ENCODE assay signal across 1 cellular context in the genomic region with DNA sequence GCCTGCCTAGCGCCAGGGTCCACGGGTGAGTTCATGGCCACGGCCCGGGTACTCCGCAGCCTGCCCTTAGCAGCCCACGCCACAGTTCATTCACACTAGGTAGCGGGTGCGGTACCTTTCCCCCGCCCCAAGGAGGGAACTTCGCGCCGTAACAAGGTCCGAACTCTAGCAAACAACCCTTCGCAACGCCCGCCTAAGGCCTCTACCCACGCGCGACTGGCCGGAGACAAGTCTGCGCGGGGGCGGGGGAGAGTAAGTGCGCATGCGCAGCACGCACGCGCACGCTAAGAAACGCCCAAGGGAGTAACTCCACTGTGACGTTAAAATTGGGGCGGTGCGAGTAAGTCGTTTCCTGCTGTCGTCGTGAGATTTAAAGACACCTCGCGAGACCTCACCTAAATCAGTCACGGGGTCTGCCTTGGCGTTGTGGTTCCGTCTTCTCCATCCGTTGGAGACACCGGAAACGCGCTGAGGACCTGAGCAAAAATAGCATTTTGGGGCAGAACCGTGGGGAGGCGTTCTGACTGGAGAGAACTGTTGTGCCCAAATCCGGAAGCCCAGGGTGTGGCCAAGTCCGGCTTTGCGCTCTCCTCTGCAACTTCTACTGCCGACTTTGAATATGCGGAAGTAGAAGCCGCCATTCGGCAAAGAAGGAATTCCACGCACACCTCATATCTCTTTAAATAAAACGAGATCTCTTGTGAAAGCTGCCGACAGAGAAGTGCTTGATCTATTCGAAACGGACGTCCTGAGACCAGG.
TF ChIP-seq lines count a peak whose summit lies in the region.

Gene RAPGEF6 (minus strand): TSS at position 234 of the 759 bp plus-strand sequence. CDS start 199 bp downstream, at position 35.

TF ChIP-seq in K562, 482 proteins besides CTCF, POLR2A, EP300 and RAD21 (continued from another document and continues in another):
- TF ChIP-seq, protein P1, sequence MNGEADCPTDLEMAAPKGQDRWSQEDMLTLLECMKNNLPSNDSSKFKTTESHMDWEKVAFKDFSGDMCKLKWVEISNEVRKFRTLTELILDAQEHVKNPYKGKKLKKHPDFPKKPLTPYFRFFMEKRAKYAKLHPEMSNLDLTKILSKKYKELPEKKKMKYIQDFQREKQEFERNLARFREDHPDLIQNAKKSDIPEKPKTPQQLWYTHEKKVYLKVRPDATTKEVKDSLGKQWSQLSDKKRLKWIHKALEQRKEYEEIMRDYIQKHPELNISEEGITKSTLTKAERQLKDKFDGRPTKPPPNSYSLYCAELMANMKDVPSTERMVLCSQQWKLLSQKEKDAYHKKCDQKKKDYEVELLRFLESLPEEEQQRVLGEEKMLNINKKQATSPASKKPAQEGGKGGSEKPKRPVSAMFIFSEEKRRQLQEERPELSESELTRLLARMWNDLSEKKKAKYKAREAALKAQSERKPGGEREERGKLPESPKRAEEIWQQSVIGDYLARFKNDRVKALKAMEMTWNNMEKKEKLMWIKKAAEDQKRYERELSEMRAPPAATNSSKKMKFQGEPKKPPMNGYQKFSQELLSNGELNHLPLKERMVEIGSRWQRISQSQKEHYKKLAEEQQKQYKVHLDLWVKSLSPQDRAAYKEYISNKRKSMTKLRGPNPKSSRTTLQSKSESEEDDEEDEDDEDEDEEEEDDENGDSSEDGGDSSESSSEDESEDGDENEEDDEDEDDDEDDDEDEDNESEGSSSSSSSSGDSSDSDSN (IDR thresholded peaks at IDR 0.05; ENCODE audit: borderline replicate concordance in 1 of 2, low read depth in 2 of 2, low read length in 2 of 2) = peak in 1 of 2 experiments; percentile 68; a peak in 2 of 4 replicates
- TF ChIP-seq CBFA2T3 (IDR thresholded peaks at IDR 0.05) (no peak), ZNF217 (CRISPR knock-in tag; IDR thresholded peaks at IDR 0.05) (no peak), TSC22D4 (tag; IDR thresholded peaks at IDR 0.05) (no peak), ZC3H4 (CRISPR knock-in tag; IDR thresholded peaks at IDR 0.05; ENCODE audit: borderline replicate concordance) (0 out of 2 replicates have a peak, but pooled peaks have one; percentile 8), ZNF583 (CRISPR knock-in tag; IDR thresholded peaks at IDR 0.05) (peak; percentile 47; the same call in 1 of the 2 replicates), ZKSCAN1 (IDR thresholded peaks at IDR 0.05; ENCODE audit: low read depth, low read length) (peak; percentile 16; the same call in 1 of the 2 replicates), ZNF740 (CRISPR knock-in tag; IDR thresholded peaks at IDR 0.05) (no peak), ZNF740 (tag; IDR thresholded peaks at IDR 0.05) (no peak), BCL6 (CRISPR knock-in tag; IDR thresholded peaks at IDR 0.05) (no peak), ZBED1 (IDR thresholded peaks at IDR 0.05) (no peak; the same call in 1 of the 2 replicates), ZBTB17 (CRISPR knock-in tag; IDR thresholded peaks at IDR 0.05) (0 out of 2 replicates have a peak, but pooled peaks have one; percentile 52), BRD9 (IDR thresholded peaks at IDR 0.05; ENCODE audit: low read depth, partially characterized antibody) (peak; percentile 84), ELK3 (CRISPR knock-in tag; IDR thresholded peaks at IDR 0.05) (no peak), GABPA (tag; conservative IDR thresholded peaks at IDR 0.05; ENCODE audit: low read depth) (peak; percentile 93), ZNF23 (CRISPR knock-in tag; IDR thresholded peaks at IDR 0.05) (no peak), FOXM1 (IDR thresholded peaks at IDR 0.05; ENCODE audit: low read depth) (peak; percentile 86), FOXM1 (CRISPR knock-in tag; IDR thresholded peaks at IDR 0.05; ENCODE audit: low read depth) (no peak), MEF2D (tag; conservative IDR thresholded peaks at IDR 0.05; ENCODE audit: low read depth) (peak; percentile 88), POLR2AphosphoS2 (IDR thresholded peaks at IDR 0.05; ENCODE audit: low read length) (no peak; the same call in 1 of the 2 replicates), TFAM (CRISPR knock-in tag; conservative IDR thresholded peaks at IDR 0.05) (no peak), ZNF830 (CRISPR knock-in tag; IDR thresholded peaks at IDR 0.05) (0 out of 2 replicates have a peak, but pooled peaks have one; percentile 59), C11orf30 (IDR thresholded peaks at IDR 0.05; ENCODE audit: low read depth) (no peak), MAFF (IDR thresholded peaks at IDR 0.05; ENCODE audit: low read length) (no peak; the same call in 1 of the 2 replicates), MEIS2 (IDR thresholded peaks at IDR 0.05; ENCODE audit: partially characterized antibody) (peak; percentile 97), SAFB (IDR thresholded peaks at IDR 0.05; ENCODE audit: borderline replicate concordance, low read depth, low read length) (peak; percentile 99), EHMT2 (IDR thresholded peaks at IDR 0.05) (no peak), DMBX1 (CRISPR knock-in tag; IDR thresholded peaks at IDR 0.05; ENCODE audit: borderline replicate concordance) (peak; percentile 60; the same call in 1 of the 2 replicates), FOXK1 (CRISPR knock-in tag; IDR thresholded peaks at IDR 0.05; ENCODE audit: borderline replicate concordance) (no peak), FOS (IDR thresholded peaks at IDR 0.05; ENCODE audit: extremely low read depth, insufficient read length) (no peak), ELF4 (CRISPR knock-in tag; IDR thresholded peaks at IDR 0.05) (peak; percentile 91), PTRF (tag; IDR thresholded peaks at IDR 0.05) (no peak), ZNF263 (CRISPR knock-in tag; IDR thresholded peaks at IDR 0.05; ENCODE audit: borderline replicate concordance) (0 out of 2 replicates have a peak, but pooled peaks have one; percentile 45), MTA1 (IDR thresholded peaks at IDR 0.05; ENCODE audit: borderline replicate concordance) (peak; percentile 81), MTA2 (IDR thresholded peaks at IDR 0.05; ENCODE audit: low read depth) (no peak), FIP1L1 (IDR thresholded peaks at IDR 0.05; ENCODE audit: low read depth, low read length, poor library complexity, severe bottlenecking) (no peak), ZFP91 (CRISPR knock-in tag; IDR thresholded peaks at IDR 0.05) (no peak)
- TF ChIP-seq, protein P2, sequence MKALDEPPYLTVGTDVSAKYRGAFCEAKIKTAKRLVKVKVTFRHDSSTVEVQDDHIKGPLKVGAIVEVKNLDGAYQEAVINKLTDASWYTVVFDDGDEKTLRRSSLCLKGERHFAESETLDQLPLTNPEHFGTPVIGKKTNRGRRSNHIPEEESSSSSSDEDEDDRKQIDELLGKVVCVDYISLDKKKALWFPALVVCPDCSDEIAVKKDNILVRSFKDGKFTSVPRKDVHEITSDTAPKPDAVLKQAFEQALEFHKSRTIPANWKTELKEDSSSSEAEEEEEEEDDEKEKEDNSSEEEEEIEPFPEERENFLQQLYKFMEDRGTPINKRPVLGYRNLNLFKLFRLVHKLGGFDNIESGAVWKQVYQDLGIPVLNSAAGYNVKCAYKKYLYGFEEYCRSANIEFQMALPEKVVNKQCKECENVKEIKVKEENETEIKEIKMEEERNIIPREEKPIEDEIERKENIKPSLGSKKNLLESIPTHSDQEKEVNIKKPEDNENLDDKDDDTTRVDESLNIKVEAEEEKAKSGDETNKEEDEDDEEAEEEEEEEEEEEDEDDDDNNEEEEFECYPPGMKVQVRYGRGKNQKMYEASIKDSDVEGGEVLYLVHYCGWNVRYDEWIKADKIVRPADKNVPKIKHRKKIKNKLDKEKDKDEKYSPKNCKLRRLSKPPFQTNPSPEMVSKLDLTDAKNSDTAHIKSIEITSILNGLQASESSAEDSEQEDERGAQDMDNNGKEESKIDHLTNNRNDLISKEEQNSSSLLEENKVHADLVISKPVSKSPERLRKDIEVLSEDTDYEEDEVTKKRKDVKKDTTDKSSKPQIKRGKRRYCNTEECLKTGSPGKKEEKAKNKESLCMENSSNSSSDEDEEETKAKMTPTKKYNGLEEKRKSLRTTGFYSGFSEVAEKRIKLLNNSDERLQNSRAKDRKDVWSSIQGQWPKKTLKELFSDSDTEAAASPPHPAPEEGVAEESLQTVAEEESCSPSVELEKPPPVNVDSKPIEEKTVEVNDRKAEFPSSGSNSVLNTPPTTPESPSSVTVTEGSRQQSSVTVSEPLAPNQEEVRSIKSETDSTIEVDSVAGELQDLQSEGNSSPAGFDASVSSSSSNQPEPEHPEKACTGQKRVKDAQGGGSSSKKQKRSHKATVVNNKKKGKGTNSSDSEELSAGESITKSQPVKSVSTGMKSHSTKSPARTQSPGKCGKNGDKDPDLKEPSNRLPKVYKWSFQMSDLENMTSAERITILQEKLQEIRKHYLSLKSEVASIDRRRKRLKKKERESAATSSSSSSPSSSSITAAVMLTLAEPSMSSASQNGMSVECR (CRISPR knock-in tag; IDR thresholded peaks at IDR 0.05) = peak; percentile 82
- TF ChIP-seq, protein P3, sequence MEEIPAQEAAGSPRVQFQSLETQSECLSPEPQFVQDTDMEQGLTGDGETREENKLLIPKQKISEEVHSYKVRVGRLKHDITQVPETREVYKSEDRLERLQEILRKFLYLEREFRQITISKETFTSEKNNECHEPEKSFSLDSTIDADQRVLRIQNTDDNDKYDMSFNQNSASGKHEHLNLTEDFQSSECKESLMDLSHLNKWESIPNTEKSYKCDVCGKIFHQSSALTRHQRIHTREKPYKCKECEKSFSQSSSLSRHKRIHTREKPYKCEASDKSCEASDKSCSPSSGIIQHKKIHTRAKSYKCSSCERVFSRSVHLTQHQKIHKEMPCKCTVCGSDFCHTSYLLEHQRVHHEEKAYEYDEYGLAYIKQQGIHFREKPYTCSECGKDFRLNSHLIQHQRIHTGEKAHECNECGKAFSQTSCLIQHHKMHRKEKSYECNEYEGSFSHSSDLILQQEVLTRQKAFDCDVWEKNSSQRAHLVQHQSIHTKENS (CRISPR knock-in tag; IDR thresholded peaks at IDR 0.05) = no peak
- TF ChIP-seq, protein P4, sequence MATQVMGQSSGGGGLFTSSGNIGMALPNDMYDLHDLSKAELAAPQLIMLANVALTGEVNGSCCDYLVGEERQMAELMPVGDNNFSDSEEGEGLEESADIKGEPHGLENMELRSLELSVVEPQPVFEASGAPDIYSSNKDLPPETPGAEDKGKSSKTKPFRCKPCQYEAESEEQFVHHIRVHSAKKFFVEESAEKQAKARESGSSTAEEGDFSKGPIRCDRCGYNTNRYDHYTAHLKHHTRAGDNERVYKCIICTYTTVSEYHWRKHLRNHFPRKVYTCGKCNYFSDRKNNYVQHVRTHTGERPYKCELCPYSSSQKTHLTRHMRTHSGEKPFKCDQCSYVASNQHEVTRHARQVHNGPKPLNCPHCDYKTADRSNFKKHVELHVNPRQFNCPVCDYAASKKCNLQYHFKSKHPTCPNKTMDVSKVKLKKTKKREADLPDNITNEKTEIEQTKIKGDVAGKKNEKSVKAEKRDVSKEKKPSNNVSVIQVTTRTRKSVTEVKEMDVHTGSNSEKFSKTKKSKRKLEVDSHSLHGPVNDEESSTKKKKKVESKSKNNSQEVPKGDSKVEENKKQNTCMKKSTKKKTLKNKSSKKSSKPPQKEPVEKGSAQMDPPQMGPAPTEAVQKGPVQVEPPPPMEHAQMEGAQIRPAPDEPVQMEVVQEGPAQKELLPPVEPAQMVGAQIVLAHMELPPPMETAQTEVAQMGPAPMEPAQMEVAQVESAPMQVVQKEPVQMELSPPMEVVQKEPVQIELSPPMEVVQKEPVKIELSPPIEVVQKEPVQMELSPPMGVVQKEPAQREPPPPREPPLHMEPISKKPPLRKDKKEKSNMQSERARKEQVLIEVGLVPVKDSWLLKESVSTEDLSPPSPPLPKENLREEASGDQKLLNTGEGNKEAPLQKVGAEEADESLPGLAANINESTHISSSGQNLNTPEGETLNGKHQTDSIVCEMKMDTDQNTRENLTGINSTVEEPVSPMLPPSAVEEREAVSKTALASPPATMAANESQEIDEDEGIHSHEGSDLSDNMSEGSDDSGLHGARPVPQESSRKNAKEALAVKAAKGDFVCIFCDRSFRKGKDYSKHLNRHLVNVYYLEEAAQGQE (CRISPR knock-in tag; IDR thresholded peaks at IDR 0.05; ENCODE audit: low read depth) = peak; percentile 79
- TF ChIP-seq, protein P5, sequence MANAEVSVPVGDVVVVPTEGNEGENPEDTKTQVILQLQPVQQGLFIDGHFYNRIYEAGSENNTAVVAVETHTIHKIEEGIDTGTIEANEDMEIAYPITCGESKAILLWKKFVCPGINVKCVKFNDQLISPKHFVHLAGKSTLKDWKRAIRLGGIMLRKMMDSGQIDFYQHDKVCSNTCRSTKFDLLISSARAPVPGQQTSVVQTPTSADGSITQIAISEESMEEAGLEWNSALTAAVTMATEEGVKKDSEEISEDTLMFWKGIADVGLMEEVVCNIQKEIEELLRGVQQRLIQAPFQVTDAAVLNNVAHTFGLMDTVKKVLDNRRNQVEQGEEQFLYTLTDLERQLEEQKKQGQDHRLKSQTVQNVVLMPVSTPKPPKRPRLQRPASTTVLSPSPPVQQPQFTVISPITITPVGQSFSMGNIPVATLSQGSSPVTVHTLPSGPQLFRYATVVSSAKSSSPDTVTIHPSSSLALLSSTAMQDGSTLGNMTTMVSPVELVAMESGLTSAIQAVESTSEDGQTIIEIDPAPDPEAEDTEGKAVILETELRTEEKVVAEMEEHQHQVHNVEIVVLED (CRISPR knock-in tag; IDR thresholded peaks at IDR 0.05) = peak; percentile 44; the same call in 1 of the 2 replicates
- TF ChIP-seq, protein P6, sequence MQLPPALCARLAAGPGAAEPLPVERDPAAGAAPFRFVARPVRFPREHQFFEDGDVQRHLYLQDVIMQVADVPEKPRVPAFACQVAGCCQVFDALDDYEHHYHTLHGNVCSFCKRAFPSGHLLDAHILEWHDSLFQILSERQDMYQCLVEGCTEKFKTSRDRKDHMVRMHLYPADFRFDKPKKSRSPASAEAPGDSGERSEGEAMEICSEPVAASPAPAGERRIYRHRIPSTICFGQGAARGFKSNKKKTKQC (CRISPR knock-in tag; IDR thresholded peaks at IDR 0.05) = peak; percentile 88; the same call in 1 of the 2 replicates
